In genomic region chr2:191217580-191217979, GRCh38 we compare ENCODE assay signal across 12 cellular contexts. TPM values are rescaled to one million over a fixed set of nuclear protein-coding genes. Genes with fewer than 3 reads are reported as not detected.
A peak's percentile ranks its signal among the peaks of the same experiment; 100 is the strongest.
DNase-seq lines count a peak whose midpoint lies in the region; ATAC-seq, FAIRE-seq and TF ChIP-seq lines count a peak whose summit lies in the region.
"Had no signal": no experiment of that assay in that cellular context is flagged by ENCODE, and none has a peak within 500 bp of the region (broad histone marks: within the 10 kb centered on the region; RNA-seq: fewer than 3 reads in every experiment).

No MANE protein-coding gene starts in this region.

- no peak overlapping the region for H3K4me3 Mint-ChIP-seq in activated T-helper 17 cell treated with anti-CD3 and anti-CD28 coated beads, Interleukin-2, amount 50 U/mL, for 72 hours
- H3K4me3 Mint-ChIP-seq: neural crest cell had no signal

- no peak for TF ChIP-seq POLR2A in endothelial cell of umbilical vein (IDR thresholded peaks at IDR 0.05; ENCODE audit: low read depth, low read length)

- peaks cover 5% of the 10 kb centered on the region for H3K9me3 Mint-ChIP-seq in activated T-helper 17 cell treated with anti-CD3 and anti-CD28 coated beads, Interleukin-2, amount 50 U/mL, for 72 hours

- 0 out of 2 replicates have a peak, but pooled peaks cover 3% of the 10 kb centered on the region for H3K27me3 ChIP-seq in OCI-LY3 (ENCODE audit: low read depth, low read length)
- peaks cover 0 to 2% of the 10 kb centered on the region in 2 experiments for H3K27me3 ChIP-seq in endothelial cell of umbilical vein (ENCODE audit: control insufficient read depth in 2 of 2, insufficient read depth in 2 of 2, low read length in 2 of 2)
- H3K27me3 ChIP-seq: upper lobe of right lung had no signal

- no peaks in the 10 kb centered on the region for H3K79me2 ChIP-seq in OCI-LY3 (ENCODE audit: low read length)
- H3K79me2 ChIP-seq in endothelial cell of umbilical vein (ENCODE audit: control insufficient read depth, insufficient read depth, low read length): no peaks in the 10 kb centered on the region

- FAIRE-seq in endothelial cell of umbilical vein (lab: Jason Lieb, UNC): no peak
- FAIRE-seq in kidney (lab: Jason Lieb, UNC): no peak
- FAIRE-seq: TTC549 had no signal

- no peak overlapping the region for H3K9ac ChIP-seq in OCI-LY3 (ENCODE audit: low read length)
- H3K9ac ChIP-seq in endothelial cell of umbilical vein (replicated peaks; ENCODE audit: extremely low read depth, insufficient read depth, low read length): no peak overlapping the region
- H3K9ac ChIP-seq in kidney (ENCODE audit: low read length in 2 of 2): no peak overlapping the region

- H2AFZ ChIP-seq in OCI-LY3 (ENCODE audit: low read depth, low read length): no peak overlapping the region
- H2AFZ ChIP-seq in endothelial cell of umbilical vein (ENCODE audit: low read depth, low read length): no peak overlapping the region

- H3K4me3 ChIP-seq in OCI-LY3 (ENCODE audit: low read length) (no peak overlapping the region), endothelial cell of umbilical vein (replicated peaks in 1 of 3; ENCODE audit: insufficient read depth in 1 of 3, low read depth in 1 of 3, low read length in 3 of 3) (no peak overlapping the region), kidney (ENCODE audit: low read length in 2 of 2) (no peak overlapping the region)
- H3K4me3 ChIP-seq: upper lobe of right lung had no signal

- peak overlapping the region; percentile 66 for H3K4me2 ChIP-seq in OCI-LY3 (ENCODE audit: low read length)
- H3K4me2 ChIP-seq in endothelial cell of umbilical vein (ENCODE audit: insufficient read depth, low read length): peak overlapping the region; percentile 8

- H3K9me3 ChIP-seq in OCI-LY3 (ENCODE audit: insufficient read depth, low read length) (peaks cover 4% of the 10 kb centered on the region; the same call in 1 of the 2 replicates), endothelial cell of umbilical vein (replicated peaks; ENCODE audit: control insufficient read depth, insufficient read depth, low read length) (no peaks in the 10 kb centered on the region), kidney (ENCODE audit: control insufficient read depth in 1 of 2, low read length in 2 of 2) (no peaks in the 10 kb centered on the region)
- H3K9me3 ChIP-seq: upper lobe of right lung had no signal

- H4K20me1 ChIP-seq in OCI-LY3 (ENCODE audit: insufficient read depth, low read length) (no peaks in the 10 kb centered on the region), endothelial cell of umbilical vein (replicated peaks; ENCODE audit: control insufficient read depth, extremely low read depth, insufficient read depth, low read length) (no peaks in the 10 kb centered on the region)

- H3K4me1 ChIP-seq in OCI-LY3 (ENCODE audit: low read length): peaks cover 24% of the 10 kb centered on the region
- no peaks in the 10 kb centered on the region for H3K4me1 ChIP-seq in endothelial cell of umbilical vein (ENCODE audit: control insufficient read depth, extremely low read depth, insufficient read depth, low read length)
- no peaks in the 10 kb centered on the region for H3K4me1 ChIP-seq in kidney (ENCODE audit: control insufficient read depth in 1 of 2, insufficient read depth in 1 of 2, low read depth in 1 of 2, low read length in 2 of 2)

- no peak for ATAC-seq in activated T-helper 17 cell treated with anti-CD3 and anti-CD28 coated beads, Interleukin-2, amount 50 U/mL, for 72 hours (replicated peaks)

- H3K27ac ChIP-seq in OCI-LY3 (ENCODE audit: low read length): no peak overlapping the region
- no peak overlapping the region for H3K27ac ChIP-seq in endothelial cell of umbilical vein (ENCODE audit: insufficient read depth, low read depth, low read length)
- H3K27ac ChIP-seq in kidney (ENCODE audit: low read depth in 2 of 2, low read length in 2 of 2): no peak overlapping the region
- H3K27ac ChIP-seq: 22Rv1, upper lobe of right lung had no signal

- peak; percentile 9 for DNase-seq in DMS153 treated with DMSO at 0.1 percent for 48 hours (lab: John Stamatoyannopoulos, UW; ENCODE audit: unreplicated experiment)
- no peak for DNase-seq in DMS153 (lab: John Stamatoyannopoulos, UW)
- no peak for DNase-seq in endothelial cell of umbilical vein (ENCODE audit: low read depth, low spot score)
- peak; percentile 58 for DNase-seq in myocyte (ENCODE audit: low read depth)
- DNase-seq in activated naive CD4-positive, alpha-beta T cell (lab: John Stamatoyannopoulos, UW): no peak
- no peak for DNase-seq in kidney
- DNase-seq: upper lobe of right lung had no signal

- dilution Hi-C loops in endothelial cell of umbilical vein (cut with MboI; ENCODE audit: extremely low pct_ligation_motif_present, low sequenced_read_pairs): no loop called here

- H3K36me3 ChIP-seq in OCI-LY3 (replicated peaks; ENCODE audit: low read depth, low read length) (no peaks in the 10 kb centered on the region), endothelial cell of umbilical vein (ENCODE audit: control insufficient read depth in 2 of 2, extremely low read depth in 1 of 2, insufficient read depth in 2 of 2, low read length in 2 of 2) (no peaks in the 10 kb centered on the region), kidney (ENCODE audit: control insufficient read depth in 1 of 2, insufficient read depth in 2 of 2, low read length in 2 of 2) (no peaks in the 10 kb centered on the region)
- H3K36me3 ChIP-seq: upper lobe of right lung had no signal

- TF ChIP-seq CTCF in OCI-LY3 (IDR thresholded peaks at IDR 0.05; ENCODE audit: low read depth, low read length): no peak
- TF ChIP-seq CTCF in endothelial cell of umbilical vein (IDR thresholded peaks at IDR 0.05; ENCODE audit: extremely low read depth in 1 of 2, insufficient read depth in 1 of 2, low read depth in 1 of 2, low read length in 2 of 2): no peak
- TF ChIP-seq CTCF in kidney (IDR thresholded peaks at IDR 0.05; ENCODE audit: borderline replicate concordance, extremely low read depth, insufficient read depth): no peak

- H3K36me3 Mint-ChIP-seq in activated T-helper 17 cell treated with anti-CD3 and anti-CD28 coated beads, Interleukin-2, amount 50 U/mL, for 72 hours (ENCODE audit: low read depth): no peaks in the 10 kb centered on the region

- no TSS peak for BruUV-seq in endothelial cell of umbilical vein (replicated peaks; lab: Mats Ljungman, UMichigan)

- H3K4me1 Mint-ChIP-seq in activated T-helper 17 cell treated with anti-CD3 and anti-CD28 coated beads, Interleukin-2, amount 50 U/mL, for 72 hours: peaks cover 6% of the 10 kb centered on the region

- CTCF ChIA-PET in endothelial cell of umbilical vein (lab: Charles Lee): interaction anchor here (0.5 to 7.3 kb wide), 67 partner anchors 8 to 845 kb away, joined by 3 to 149 read pairs (median 4); no protein-coding TSS in a partner anchor

- intact Hi-C loops in endothelial cell of umbilical vein (cut with micrococcal nuclease) (loop anchor here (5.0 kb wide), 2 partner anchors 150 to 165 kb away; no protein-coding TSS in a partner anchor), kidney (cut with DNase I) (no loop called here)

- POLR2A ChIA-PET in endothelial cell of umbilical vein (lab: Charles Lee): no interaction called here

- no peaks in the 10 kb centered on the region for H3K27me3 Mint-ChIP-seq in activated T-helper 17 cell treated with anti-CD3 and anti-CD28 coated beads, Interleukin-2, amount 50 U/mL, for 72 hours

- H3K27ac Mint-ChIP-seq in activated T-helper 17 cell treated with anti-CD3 and anti-CD28 coated beads, Interleukin-2, amount 50 U/mL, for 72 hours: no peak overlapping the region

- no peaks in the 10 kb centered on the region for H3K9me1 ChIP-seq in endothelial cell of umbilical vein (replicated peaks; ENCODE audit: control insufficient read depth, extremely low read depth, insufficient read depth, low read length)

TF ChIP-seq in endothelial cell of umbilical vein, 7 proteins besides CTCF, POLR2A, EP300 and RAD21:
- TF ChIP-seq POLR2AphosphoS5 (IDR thresholded peaks at IDR 0.05; ENCODE audit: insufficient read depth, low read depth, low read length): no peak
- no peak for TF ChIP-seq MYC (IDR thresholded peaks at IDR 0.05; ENCODE audit: low read depth, low read length)
- TF ChIP-seq MAX (IDR thresholded peaks at IDR 0.05; ENCODE audit: insufficient read depth, insufficient read length): no peak
- no peak for TF ChIP-seq GATA2 (IDR thresholded peaks at IDR 0.05; ENCODE audit: insufficient read depth, insufficient read length, low read depth, low read length)
- no peak for TF ChIP-seq EZH2 (IDR thresholded peaks at IDR 0.05; ENCODE audit: borderline replicate concordance, low read depth, low read length, severe bottlenecking)
- TF ChIP-seq FOS (IDR thresholded peaks at IDR 0.05; ENCODE audit: borderline replicate concordance, insufficient read depth, low read length): no peak
- no peak for TF ChIP-seq JUN (IDR thresholded peaks at IDR 0.05; ENCODE audit: borderline replicate concordance, insufficient read depth, insufficient read length, low read depth)

RNA-seq across cellular contexts. Expression of gene MYO1B, which starts 27.6 kb away (rescaled TPM):
- total RNA-seq in endothelial cell of umbilical vein (51.1 and 55.4 TPM in 2 replicates), myocyte (116 and 125 TPM in 2 replicates), kidney (64.8 TPM)
- polyA plus RNA-seq in endothelial cell of umbilical vein (6.4 and 8.7 TPM in 2 replicates), kidney (ENCODE audit: insufficient read depth, low read depth, low replicate concordance) (24.5 TPM)
- 10.4 and 11.4 TPM in 2 replicates for polyA plus RNA-seq in endothelial cell of umbilical vein (2011; cell fraction: cytosol; rRNA removed)
- polyA plus RNA-seq in endothelial cell of umbilical vein (2011; cell fraction: nucleus; rRNA removed): 25.9 and 36.1 TPM in 2 replicates
- polyA plus RNA-seq in endothelial cell of umbilical vein (2012): 13.4 and 31.5 TPM in 2 replicates
- 33.6 and 34.5 TPM in 2 replicates for polyA minus RNA-seq in endothelial cell of umbilical vein
- 6.7 TPM for polyA minus RNA-seq in endothelial cell of umbilical vein (2011; cell fraction: cytosol; rRNA and poly(A)+ RNA removed)
- 62.8 and 97.2 TPM in 2 replicates for polyA minus RNA-seq in endothelial cell of umbilical vein (2011; cell fraction: nucleus; rRNA and poly(A)+ RNA removed)
- polyA plus RNA-seq in myocyte (2012): 52.7 TPM
- 10 to 100 TPM in 1 of 2 donors, 1 to 10 TPM in 1; 2.4 to 28.5 TPM for total RNA-seq in activated T-helper 17 cell treated with anti-CD3 and anti-CD28 coated beads, Interleukin-2, amount 50 U/mL, for 72 hours

Comparison
In these comparisons a context has a peak if more than half of its experiments do, and no peak if none do; other contexts are left out.
1. DNase-seq: peak in DMS153 treated with DMSO at 0.1 percent for 48 hours (single experiment) and myocyte (single experiment); none in DMS153 (single experiment), endothelial cell of umbilical vein (single experiment), activated naive CD4-positive, alpha-beta T cell (0 of 4) and kidney (single experiment).